ENCODE assay signal across 1 cellular context in genomic region chr3:85037203-85037602, GRCh38.
TF ChIP-seq lines count a peak whose summit lies in the region.

No MANE protein-coding gene starts in this region.

TF ChIP-seq in GM23338, 12 proteins besides CTCF, POLR2A, EP300 and RAD21 (continued from another document):
- TF ChIP-seq ZNF462 (CRISPR knock-in tag; IDR thresholded peaks at IDR 0.05) (no peak), STAT1 (IDR thresholded peaks at IDR 0.05; ENCODE audit: unreplicated experiment) (no peak), NANOG (IDR thresholded peaks at IDR 0.05; ENCODE audit: borderline replicate concordance) (no peak), ZNF114 (CRISPR knock-in tag; IDR thresholded peaks at IDR 0.05) (no peak), ETS1 (IDR thresholded peaks at IDR 0.05) (no peak)
